In genomic region chr17:6473128-6473767, GRCh38 we compare ENCODE assay signal across 9 cellular contexts. TPM values are rescaled to one million over a fixed set of nuclear protein-coding genes. Genes with fewer than 3 reads are reported as not detected.
A peak's percentile ranks its signal among the peaks of the same experiment; 100 is the strongest.
DNase-seq lines count a peak whose midpoint lies in the region; ATAC-seq, FAIRE-seq and TF ChIP-seq lines count a peak whose summit lies in the region.
"Had no signal": no experiment of that assay in that cellular context is flagged by ENCODE, and none has a peak within 500 bp of the region (broad histone marks: within the 10 kb centered on the region; RNA-seq: fewer than 3 reads in every experiment).

No MANE protein-coding gene starts in this region.

- DNase-seq in AG04450 (ENCODE audit: low read depth, low spot score): peak; percentile 33
- DNase-seq in GM19239 (ENCODE audit: insufficient read length, low spot score): peak; percentile 91
- peak; percentile 36 for DNase-seq in NOMO-1 treated with DMSO at 0.1 percent for 48 hours (lab: John Stamatoyannopoulos, UW; ENCODE audit: unreplicated experiment)
- peak; percentile 70 for DNase-seq in activated CD8-positive, alpha-beta memory T cell treated with anti-CD3 and anti-CD28 coated beads, Interleukin-2, amount 50 U/mL, for 4 hours
- peak; percentile 71 for DNase-seq in epithelial cell of esophagus (ENCODE audit: low read depth)
- DNase-seq in myocyte (ENCODE audit: low read depth): peak; percentile 77
- peak; percentile 84 for DNase-seq in stimulated activated CD8-positive, alpha-beta memory T cell treated with anti-CD3 and anti-CD28 coated beads, Interleukin-4, amount 100 ng/mL, for 48 hours

- H3K9me3 ChIP-seq in AG04450 (ENCODE audit: control insufficient read depth, insufficient read depth, low read length): no peaks in the 10 kb centered on the region; the same call in 1 of the 2 replicates

- no peak overlapping the region for H3K4me3 ChIP-seq in AG04450 (ENCODE audit: low read depth, low read length)
- no peak overlapping the region for H3K4me3 ChIP-seq in epithelial cell of esophagus (ENCODE audit: low read length)

- CTCF ChIA-PET in AG04450 (lab: Charles Lee): interaction anchor here (0.6 to 2.3 kb wide), 35 partner anchors 8 to 1596 kb away, joined by 3 to 14 read pairs (median 4); partner anchors contain the start of gene PIMREG

- H3K27me3 ChIP-seq in AG04450 (ENCODE audit: control insufficient read depth, insufficient read depth, low read length): no peaks in the 10 kb centered on the region

- no peak for ATAC-seq in HG03108 (IDR thresholded peaks at IDR 0.05; ENCODE audit: unreplicated experiment)

- TF ChIP-seq CTCF in AG04450 (IDR thresholded peaks at IDR 0.05; ENCODE audit: low read depth, low read length) (peak; percentile 98), epithelial cell of esophagus (IDR thresholded peaks at IDR 0.05; ENCODE audit: insufficient read depth, low read depth, low read length, missing control alignments) (peak; percentile 98)

- POLR2A ChIA-PET in AG04450 (lab: Yijun Ruan, JAX): no interaction called here

- no peak overlapping the region for H3K27ac ChIP-seq in AG04450 (ENCODE audit: low read depth, low read length)

- peak; percentile 83 for FAIRE-seq in GM19239 (lab: Jason Lieb, UNC)

RNA-seq across cellular contexts. Expression of gene PIMREG, which starts 29.0 kb away (rescaled TPM):
- polyA plus RNA-seq in AG04450 (2011; rRNA removed): 7.0 and 7.7 TPM in 2 replicates
- polyA minus RNA-seq in AG04450 (2011; rRNA and poly(A)+ RNA removed): 4.5 and 5.0 TPM in 2 replicates
- total RNA-seq in myocyte: 1.0 and 5.3 TPM in 2 replicates
- 0.32 TPM for polyA plus RNA-seq in myocyte (2012)

RNA-seq across cellular contexts. Expression of gene AIPL1, which starts 38.3 kb away (rescaled TPM):
- not detected in 2 replicates for polyA plus RNA-seq in AG04450 (2011; rRNA removed)
- not detected in 2 replicates for polyA minus RNA-seq in AG04450 (2011; rRNA and poly(A)+ RNA removed)
- not detected in 2 replicates for total RNA-seq in myocyte
- not detected for polyA plus RNA-seq in myocyte (2012)
- total RNA-seq: temporal lobe had no signal

Comparison
In these comparisons a context has a peak if more than half of its experiments do, and no peak if none do; other contexts are left out.
1. DNase-seq: peak in every context shown above with its lines; median percentile 91 in GM19239; 84 in stimulated activated CD8-positive, alpha-beta memory T cell treated with anti-CD3 and anti-CD28 coated beads, Interleukin-4, amount 100 ng/mL, for 48 hours; 77 in myocyte; 71 in epithelial cell of esophagus; 70 in activated CD8-positive, alpha-beta memory T cell treated with anti-CD3 and anti-CD28 coated beads, Interleukin-2, amount 50 U/mL, for 4 hours; 36 in NOMO-1 treated with DMSO at 0.1 percent for 48 hours; 33 in AG04450.